ENCODE assay signal across 14 cellular contexts in genomic region chr10:60388709-60389241, GRCh38. TPM values are rescaled to one million over a fixed set of nuclear protein-coding genes. Genes with fewer than 3 reads are reported as not detected.
A peak's percentile ranks its signal among the peaks of the same experiment; 100 is the strongest.
DNase-seq lines count a peak whose midpoint lies in the region; ATAC-seq and TF ChIP-seq lines count a peak whose summit lies in the region.
"Had no signal": no experiment of that assay in that cellular context is flagged by ENCODE, and none has a peak within 500 bp of the region (broad histone marks: within the 10 kb centered on the region; RNA-seq: fewer than 3 reads in every experiment).

No MANE protein-coding gene starts in this region.

- H3K9me3 Mint-ChIP-seq in activated naive CD4-positive, alpha-beta T cell treated with anti-CD3 and anti-CD28 coated beads for 36 hours, result no peaks in the 10 kb centered on the region
- H3K9me3 Mint-ChIP-seq in WTC11 (no peaks in the 10 kb centered on the region), memory B cell (no peaks in the 10 kb centered on the region)

- peak overlapping the region in 2 of 3 donors; percentile 45 to 69 for H3K27ac ChIP-seq in thyroid gland
- H3K27ac ChIP-seq: psoas muscle, upper lobe of left lung had no signal

- 54 to 56% methylated on average over 7 of the region's 7 CpGs for WGBS in thyroid gland, 2 donors

- H3K27me3 ChIP-seq in thyroid gland, result no peaks in the 10 kb centered on the region
- peaks cover 2% of the 10 kb centered on the region; the same call in 1 of the 2 replicates for H3K27me3 ChIP-seq in H7 (ENCODE audit: control insufficient read depth, insufficient read depth, low read length)
- H3K27me3 ChIP-seq: upper lobe of left lung had no signal

- H3K36me3 Mint-ChIP-seq in activated naive CD4-positive, alpha-beta T cell treated with anti-CD3 and anti-CD28 coated beads for 36 hours (ENCODE audit: low read depth), result no peaks in the 10 kb centered on the region
- no peaks in the 10 kb centered on the region for H3K36me3 Mint-ChIP-seq in WTC11
- H3K36me3 Mint-ChIP-seq in memory B cell, result peaks cover 2% of the 10 kb centered on the region

- TF ChIP-seq CTCF in WTC11 (IDR thresholded peaks at IDR 0.05) (no peak), thyroid gland (IDR thresholded peaks at IDR 0.05) (no peak)

- peaks cover 14 to 39% of the 10 kb centered on the region in 2 donors for H3K4me1 ChIP-seq in thyroid gland

- intact Hi-C loops in activated naive CD4-positive, alpha-beta T cell treated with anti-CD3 and anti-CD28 coated beads for 36 hours (cut with micrococcal nuclease), result no loop called here
- intact Hi-C loops in thyroid gland (cut with DNase I), result no loop called here

- H3K4me3 ChIP-seq in thyroid gland (replicated peaks in 1 of 3), result no peak overlapping the region
- no peak overlapping the region for H3K4me3 ChIP-seq in H7 (ENCODE audit: insufficient read depth, low read depth, low read length)
- H3K4me3 ChIP-seq: psoas muscle, upper lobe of left lung had no signal

- CTCF ChIA-PET in activated naive CD4-positive, alpha-beta T cell treated with anti-CD3 and anti-CD28 coated beads for 36 hours (lab: Charles Lee), result no interaction called here
- CTCF ChIA-PET in WTC11 (lab: Charles Lee), result interaction anchor here (1.5 to 1.7 kb wide), 2 partner anchors 53 to 89 kb away, joined by 3 to 4 read pairs; no protein-coding TSS in a partner anchor

- DNase-seq in activated naive CD4-positive, alpha-beta T cell treated with anti-CD3 and anti-CD28 coated beads for 36 hours, result peak; percentile 24
- DNase-seq in activated naive CD4-positive, alpha-beta T cell (lab: John Stamatoyannopoulos, UW), result no peak
- no peak for DNase-seq in WTC11 (ENCODE audit: low spot score)
- no peak for DNase-seq in memory B cell (ENCODE audit: low spot score in 2 of 2)
- DNase-seq in thyroid gland, result peak; percentile 22 to 45
- no peak for DNase-seq in H7
- DNase-seq in NCI-H146 treated with DMSO at 0.1 percent for 48 hours (lab: John Stamatoyannopoulos, UW; ENCODE audit: unreplicated experiment), result no peak
- DNase-seq: activated CD4-positive, CD25-positive, alpha-beta regulatory T cell treated with anti-CD3 and anti-CD28 coated beads, Interleukin-2, amount 50 U/mL, for 72 hours; AML-193; NCI-H1436; psoas muscle; RPMI8226; upper lobe of left lung had no signal

- TF ChIP-seq POLR2A in thyroid gland (IDR thresholded peaks at IDR 0.05), result no peak

- no peaks in the 10 kb centered on the region for H3K9me3 ChIP-seq in thyroid gland
- H3K9me3 ChIP-seq: psoas muscle, upper lobe of left lung had no signal

- H3K4me1 Mint-ChIP-seq in activated naive CD4-positive, alpha-beta T cell treated with anti-CD3 and anti-CD28 coated beads for 36 hours (ENCODE audit: low read depth), result peaks cover 7% of the 10 kb centered on the region
- H3K4me1 Mint-ChIP-seq in WTC11, result peaks cover 32% of the 10 kb centered on the region
- peaks cover 12% of the 10 kb centered on the region for H3K4me1 Mint-ChIP-seq in memory B cell

- no peak overlapping the region for H3K27ac Mint-ChIP-seq in activated naive CD4-positive, alpha-beta T cell treated with anti-CD3 and anti-CD28 coated beads for 36 hours
- H3K27ac Mint-ChIP-seq in WTC11 (no peak overlapping the region; the same call in 1 of the 2 replicates), memory B cell (peak overlapping the region; percentile 8)

- H3K27me3 Mint-ChIP-seq in activated naive CD4-positive, alpha-beta T cell treated with anti-CD3 and anti-CD28 coated beads for 36 hours (ENCODE audit: low read depth), result no peaks in the 10 kb centered on the region
- H3K27me3 Mint-ChIP-seq in WTC11 (ENCODE audit: low read depth), result peaks cover 17% of the 10 kb centered on the region
- no peaks in the 10 kb centered on the region for H3K27me3 Mint-ChIP-seq in memory B cell

- POLR2A ChIA-PET in WTC11 (lab: Charles Lee), result no interaction called here

- H3K36me3 ChIP-seq in thyroid gland (no peaks in the 10 kb centered on the region), H7 (replicated peaks; ENCODE audit: control insufficient read depth, insufficient read depth, low read length) (no peaks in the 10 kb centered on the region)
- H3K36me3 ChIP-seq: upper lobe of left lung had no signal

- ATAC-seq in WTC11 (peak; percentile 20; the same call in 1 of the 2 replicates), memory B cell (ENCODE audit: low read depth) (peak; percentile 53), GM21447 (IDR thresholded peaks at IDR 0.05; ENCODE audit: unreplicated experiment) (no peak)
- ATAC-seq: psoas muscle had no signal

- no peak overlapping the region for H3K4me3 Mint-ChIP-seq in activated naive CD4-positive, alpha-beta T cell treated with anti-CD3 and anti-CD28 coated beads for 36 hours
- H3K4me3 Mint-ChIP-seq in WTC11, result no peak overlapping the region
- H3K4me3 Mint-ChIP-seq in memory B cell, result no peak overlapping the region

TF ChIP-seq in WTC11, 78 proteins besides CTCF, POLR2A, EP300 and RAD21:
- TF ChIP-seq, protein P1, sequence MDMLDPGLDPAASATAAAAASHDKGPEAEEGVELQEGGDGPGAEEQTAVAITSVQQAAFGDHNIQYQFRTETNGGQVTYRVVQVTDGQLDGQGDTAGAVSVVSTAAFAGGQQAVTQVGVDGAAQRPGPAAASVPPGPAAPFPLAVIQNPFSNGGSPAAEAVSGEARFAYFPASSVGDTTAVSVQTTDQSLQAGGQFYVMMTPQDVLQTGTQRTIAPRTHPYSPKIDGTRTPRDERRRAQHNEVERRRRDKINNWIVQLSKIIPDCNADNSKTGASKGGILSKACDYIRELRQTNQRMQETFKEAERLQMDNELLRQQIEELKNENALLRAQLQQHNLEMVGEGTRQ (CRISPR knock-in tag; IDR thresholded peaks at IDR 0.05), result no peak
- TF ChIP-seq OVOL2 (CRISPR knock-in tag; IDR thresholded peaks at IDR 0.05; ENCODE audit: borderline replicate concordance) (no peak), ZNF219 (CRISPR knock-in tag; IDR thresholded peaks at IDR 0.05; ENCODE audit: borderline replicate concordance) (no peak), ATF6 (CRISPR knock-in tag; IDR thresholded peaks at IDR 0.05) (no peak), ZNF532 (CRISPR knock-in tag; IDR thresholded peaks at IDR 0.05; ENCODE audit: borderline replicate concordance) (no peak), EMX1 (CRISPR knock-in tag; IDR thresholded peaks at IDR 0.05) (no peak), FOXJ3 (CRISPR knock-in tag; IDR thresholded peaks at IDR 0.05; ENCODE audit: borderline replicate concordance) (no peak)

RNA-seq across cellular contexts. Expression of gene ANK3, which starts 0.9 kb away (rescaled TPM):
- 10 to 100 TPM; 11.2 to 13.0 TPM for total RNA-seq in activated naive CD4-positive, alpha-beta T cell treated with anti-CD3 and anti-CD28 coated beads for 36 hours
- total RNA-seq in WTC11 (2021) (69.0 to 69.6 TPM (median 69.3 TPM) in 3 replicates), thyroid gland (100 to 1,000 TPM in 3 of 4 donors, 10 to 100 TPM in 1; 56.6 to 118 (median 115) TPM)
- total RNA-seq in H7 (2014; rRNA removed; shearing (Covaris generic)), result 21.7 and 38.6 TPM in 2 replicates

Comparison
In these comparisons a context has a peak if more than half of its experiments do, and no peak if none do; other contexts are left out.
1. DNase-seq: peak in activated naive CD4-positive, alpha-beta T cell treated with anti-CD3 and anti-CD28 coated beads for 36 hours (single experiment) and thyroid gland (2 of 2); none in activated naive CD4-positive, alpha-beta T cell (0 of 4), WTC11 (single experiment), memory B cell (0 of 2), H7 (single experiment) and NCI-H146 treated with DMSO at 0.1 percent for 48 hours (single experiment).